Comparison of ENCODE assay signal across 8 cellular contexts in the genomic region with DNA sequence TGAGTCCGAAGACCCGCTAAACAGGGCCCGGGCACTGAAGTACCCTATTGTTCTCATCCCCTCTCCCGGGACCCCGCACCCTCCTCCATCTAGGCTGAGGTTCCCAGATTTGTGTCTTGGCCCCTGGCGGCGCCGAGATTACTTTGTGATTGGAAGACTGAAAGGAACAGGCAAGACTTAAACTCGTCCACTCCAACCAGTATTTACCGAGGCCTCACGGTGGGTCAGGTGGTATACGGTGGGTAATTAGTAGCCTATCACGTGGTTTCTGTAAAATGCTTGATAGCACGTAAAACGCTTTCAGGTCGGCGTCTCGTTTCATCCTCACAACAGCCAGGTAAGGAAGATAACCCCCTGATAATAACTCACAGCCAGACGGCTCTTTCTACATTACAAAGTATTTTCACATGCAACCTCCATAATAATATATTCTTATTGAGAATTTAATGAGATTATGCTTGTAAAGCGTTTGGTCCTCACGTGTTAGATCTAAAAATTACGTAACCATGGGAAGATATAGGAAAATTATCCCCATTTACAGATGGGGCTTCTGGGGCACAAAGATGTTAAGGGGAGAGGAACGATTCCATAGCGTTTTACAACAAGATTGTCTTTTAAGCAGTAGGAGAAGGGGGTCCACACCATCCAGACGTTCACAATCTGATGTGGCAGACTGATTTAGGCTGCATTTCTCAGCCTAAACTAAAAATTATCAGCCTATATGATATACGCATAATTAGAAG. TPM values are rescaled to one million over a fixed set of nuclear protein-coding genes. Genes with fewer than 3 reads are reported as not detected.
DNase-seq lines count a peak whose midpoint lies in the region; ATAC-seq, FAIRE-seq and TF ChIP-seq lines count a peak whose summit lies in the region.

No MANE protein-coding gene starts in this region.

- H3K4me1 Mint-ChIP-seq in CD4-positive, alpha-beta memory T cell = peaks cover 15 to 44% (median 32%) of the 10 kb centered on the region in 4 donors
- H3K4me1 Mint-ChIP-seq in activated CD4-positive, alpha-beta memory T cell treated with anti-CD3 and anti-CD28 coated beads, Interleukin-2, amount 10 ng/mL, durations not matched to agents 7 days and 5 days = peaks cover 29% of the 10 kb centered on the region

- no peaks in the 10 kb centered on the region for H3K27me3 ChIP-seq in CD4-positive, alpha-beta memory T cell (ENCODE audit: insufficient read depth, low read length)
- H3K27me3 ChIP-seq in esophagus (ENCODE audit: control insufficient read depth in 1 of 2, insufficient read depth in 2 of 2, low read length in 2 of 2) (no peaks in the 10 kb centered on the region), testis (no peaks in the 10 kb centered on the region)

- no peaks in the 10 kb centered on the region for H3K9me3 ChIP-seq in CD4-positive, alpha-beta memory T cell (ENCODE audit: control insufficient read depth in 1 of 2, low read length in 2 of 2)
- no peaks in the 10 kb centered on the region for H3K9me3 ChIP-seq in esophagus (ENCODE audit: control insufficient read depth in 2 of 2, insufficient read depth in 1 of 2, low read depth in 1 of 2, low read length in 1 of 2)
- no peaks in the 10 kb centered on the region for H3K9me3 ChIP-seq in testis

- POLR2A ChIA-PET in CD4-positive, alpha-beta memory T cell (lab: Charles Lee; ENCODE audit: partially characterized antibody) = interaction anchor here (0.6 to 2.2 kb wide), 8 partner anchors 9 to 470 kb away, joined by 3 to 18 read pairs (median 6); a partner anchor contains a TSS
- POLR2A ChIA-PET in activated CD4-positive, alpha-beta memory T cell treated with anti-CD3 and anti-CD28 coated beads, Interleukin-2, amount 10 ng/mL, durations not matched to agents 7 days and 5 days (lab: Charles Lee) = interaction anchor here (0.6 to 2.2 kb wide), 9 partner anchors 14 to 805 kb away, joined by 3 to 38 read pairs (median 6); a partner anchor contains a TSS

- peak in 1 of 5 donors; percentile 66 for DNase-seq in CD4-positive, alpha-beta memory T cell
- peak; percentile 32 for DNase-seq in GM19239 (ENCODE audit: insufficient read length, low spot score)
- peak; percentile 78 for DNase-seq in NCI-H226
- peak; percentile 52 for DNase-seq in activated CD4-positive, alpha-beta memory T cell treated with anti-CD3 and anti-CD28 coated beads, Interleukin-2, amount 10 ng/mL, durations not matched to agents 7 days and 5 days
- DNase-seq in mucosa of gallbladder (ENCODE audit: low spot score) = peak; percentile 65
- DNase-seq in testis = peak; percentile 78

- TF ChIP-seq POLR2A in testis (IDR thresholded peaks at IDR 0.05) = no peak

- peak; percentile 50 for ATAC-seq in HG03280 (IDR thresholded peaks at IDR 0.05; ENCODE audit: unreplicated experiment)

- H3K4me3 Mint-ChIP-seq in CD4-positive, alpha-beta memory T cell = peak overlapping the region; percentile 95 to 100 (median 99)
- H3K4me3 Mint-ChIP-seq in activated CD4-positive, alpha-beta memory T cell treated with anti-CD3 and anti-CD28 coated beads, Interleukin-2, amount 10 ng/mL, durations not matched to agents 7 days and 5 days = peak overlapping the region; percentile 99

- H3K27me3 Mint-ChIP-seq in CD4-positive, alpha-beta memory T cell = no peaks in the 10 kb centered on the region
- H3K27me3 Mint-ChIP-seq in activated CD4-positive, alpha-beta memory T cell treated with anti-CD3 and anti-CD28 coated beads, Interleukin-2, amount 10 ng/mL, durations not matched to agents 7 days and 5 days = no peaks in the 10 kb centered on the region

- H3K27ac Mint-ChIP-seq in CD4-positive, alpha-beta memory T cell = peak overlapping the region; percentile 75 to 100 (median 98)
- peak overlapping the region; percentile 90 for H3K27ac Mint-ChIP-seq in activated CD4-positive, alpha-beta memory T cell treated with anti-CD3 and anti-CD28 coated beads, Interleukin-2, amount 10 ng/mL, durations not matched to agents 7 days and 5 days

- H3K36me3 ChIP-seq in CD4-positive, alpha-beta memory T cell (ENCODE audit: insufficient read depth, low read length) = no peaks in the 10 kb centered on the region
- no peaks in the 10 kb centered on the region for H3K36me3 ChIP-seq in esophagus (ENCODE audit: control insufficient read depth in 2 of 2, insufficient read depth in 2 of 2, low read length in 1 of 2)
- H3K36me3 ChIP-seq in testis (ENCODE audit: low read depth, missing control alignments) = no peaks in the 10 kb centered on the region

- H3K36me3 Mint-ChIP-seq in CD4-positive, alpha-beta memory T cell = peaks cover 0 to 15% of the 10 kb centered on the region in 2 donors
- peaks cover 2% of the 10 kb centered on the region for H3K36me3 Mint-ChIP-seq in activated CD4-positive, alpha-beta memory T cell treated with anti-CD3 and anti-CD28 coated beads, Interleukin-2, amount 10 ng/mL, durations not matched to agents 7 days and 5 days (ENCODE audit: low read depth)

- H3K9me3 Mint-ChIP-seq in CD4-positive, alpha-beta memory T cell = peaks cover 0 to 4% (median 0%) of the 10 kb centered on the region in 8 donors
- H3K9me3 Mint-ChIP-seq in activated CD4-positive, alpha-beta memory T cell treated with anti-CD3 and anti-CD28 coated beads, Interleukin-2, amount 10 ng/mL, durations not matched to agents 7 days and 5 days = no peaks in the 10 kb centered on the region

- 3 to 4% methylated on average over 26 of the region's 26 CpGs for WGBS in esophagus, 2 donors
- WGBS in testis, 2 donors = 2% methylated on average over 18 to 26 of the region's 26 CpGs

- intact Hi-C loops in CD4-positive, alpha-beta memory T cell (cut with micrococcal nuclease) = loop anchor here (1.0 to 2.0 kb wide), 3 partner anchors 68 to 131 kb away; a partner anchor contains a TSS
- intact Hi-C loops in testis (cut with DNase I; ENCODE audit: low total_unique reads) = no loop called here

- CTCF ChIA-PET in CD4-positive, alpha-beta memory T cell (lab: Charles Lee; ENCODE audit: partially characterized antibody) = interaction anchor here (1.0 to 1.3 kb wide), 2 partner anchors 22 to 133 kb away, joined by 3 to 4 read pairs; no protein-coding TSS in a partner anchor
- CTCF ChIA-PET in activated CD4-positive, alpha-beta memory T cell treated with anti-CD3 and anti-CD28 coated beads, Interleukin-2, amount 10 ng/mL, durations not matched to agents 7 days and 5 days (lab: Charles Lee) = interaction anchor here (0.6 to 1.9 kb wide), 5 partner anchors 13 to 143 kb away, joined by 3 to 9 read pairs (median 3); a partner anchor contains a TSS

- no peak for TF ChIP-seq CTCF in testis (IDR thresholded peaks at IDR 0.05)

- peak overlapping the region; percentile 70 to 79 for H3K4me3 ChIP-seq in CD4-positive, alpha-beta memory T cell (ENCODE audit: low read length in 2 of 2)
- H3K4me3 ChIP-seq in esophagus (ENCODE audit: low read depth in 1 of 2, low read length in 2 of 2) (peak overlapping the region; percentile 81 to 92), testis (peak overlapping the region; percentile 80 to 91)

- peaks cover 25% of the 10 kb centered on the region for H3K4me1 ChIP-seq in CD4-positive, alpha-beta memory T cell (ENCODE audit: insufficient read depth, low read length)
- H3K4me1 ChIP-seq in esophagus (ENCODE audit: control insufficient read depth in 2 of 2, insufficient read depth in 2 of 2, low read length in 1 of 2) (no peaks in the 10 kb centered on the region), testis (peaks cover 21% of the 10 kb centered on the region)

- peak; percentile 76 for FAIRE-seq in GM19239 (lab: Jason Lieb, UNC)

- H3K27ac ChIP-seq in CD4-positive, alpha-beta memory T cell (ENCODE audit: low read depth, low read length) = peak overlapping the region; percentile 80
- H3K27ac ChIP-seq in esophagus (ENCODE audit: low read depth in 2 of 2, low read length in 1 of 2) (peak overlapping the region; percentile 93 to 97), testis (peak overlapping the region; percentile 93 to 97)

RNA-seq across cellular contexts. Expression of a gene that starts 0.6 kb away (rescaled TPM):
- total RNA-seq in CD4-positive, alpha-beta memory T cell = 10 to 100 TPM; 32.0 to 40.4 TPM
- polyA plus RNA-seq in CD4-positive, alpha-beta memory T cell = 1 to 10 TPM; 2.4 to 7.0 TPM
- 10 to 100 TPM; 23.7 to 24.9 TPM for total RNA-seq in activated CD4-positive, alpha-beta memory T cell treated with anti-CD3 and anti-CD28 coated beads, Interleukin-2, amount 10 ng/mL, durations not matched to agents 7 days and 5 days
- polyA plus RNA-seq in esophagus = 1 to 10 TPM; 5.6 to 6.5 TPM
- 83.7 TPM for total RNA-seq in mucosa of gallbladder
- total RNA-seq in testis = 100 to 1,000 TPM; 116 to 125 TPM
- 31.5 TPM for polyA plus RNA-seq in testis (ENCODE audit: insufficient read depth, low read depth, low replicate concordance)
